20 cellular contexts compared by ENCODE assay signal in the genomic region with DNA sequence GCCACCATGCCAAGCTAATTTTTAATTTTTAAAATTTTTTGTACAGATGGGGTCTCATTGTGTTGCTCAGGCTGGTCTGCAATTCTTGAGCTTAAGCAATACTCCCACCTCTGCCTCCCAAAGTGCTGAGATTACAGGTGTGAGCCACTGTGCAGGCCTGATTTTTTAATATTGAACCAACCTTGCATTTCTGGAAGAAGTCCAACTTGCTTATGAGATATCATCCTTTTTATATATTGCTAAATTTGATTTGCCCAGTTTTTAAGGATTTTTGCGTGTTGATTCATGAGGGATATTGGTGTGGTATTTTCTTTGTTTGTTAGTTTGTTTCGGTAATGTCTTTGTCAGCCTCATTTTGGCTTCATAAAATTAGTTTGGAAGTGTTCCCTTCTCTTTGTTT.
A peak's percentile ranks its signal among the peaks of the same experiment; 100 is the strongest.
DNase-seq lines count a peak whose midpoint lies in the region; ATAC-seq, FAIRE-seq and TF ChIP-seq lines count a peak whose summit lies in the region.
"Had no signal": no experiment of that assay in that cellular context is flagged by ENCODE, and none has a peak within 500 bp of the region (broad histone marks: within the 10 kb centered on the region; RNA-seq: fewer than 3 reads in every experiment).

No MANE protein-coding gene starts in this region.

- no peaks in the 10 kb centered on the region for H3K27me3 Mint-ChIP-seq in activated naive CD4-positive, alpha-beta T cell treated with anti-CD3 and anti-CD28 coated beads, Interleukin-2, amount 50 U/mL, for 24 hours
- no peaks in the 10 kb centered on the region for H3K27me3 Mint-ChIP-seq in activated naive CD4-positive, alpha-beta T cell treated with anti-CD3 and anti-CD28 coated beads for 36 hours (ENCODE audit: low read depth)
- H3K27me3 Mint-ChIP-seq in naive thymus-derived CD8-positive, alpha-beta T cell, result no peaks in the 10 kb centered on the region
- H3K27me3 Mint-ChIP-seq: CD4-positive, alpha-beta T cell had no signal

- H3K27ac Mint-ChIP-seq in activated naive CD4-positive, alpha-beta T cell treated with anti-CD3 and anti-CD28 coated beads, Interleukin-2, amount 50 U/mL, for 24 hours, result peak overlapping the region; percentile 41
- no peak overlapping the region for H3K27ac Mint-ChIP-seq in activated naive CD4-positive, alpha-beta T cell treated with anti-CD3 and anti-CD28 coated beads for 36 hours
- H3K27ac Mint-ChIP-seq in naive thymus-derived CD8-positive, alpha-beta T cell, result no peak overlapping the region
- H3K27ac Mint-ChIP-seq: CD4-positive, alpha-beta T cell; H9 had no signal

- no peak overlapping the region for H3K4me3 Mint-ChIP-seq in activated naive CD4-positive, alpha-beta T cell treated with anti-CD3 and anti-CD28 coated beads, Interleukin-2, amount 50 U/mL, for 24 hours
- no peak overlapping the region for H3K4me3 Mint-ChIP-seq in activated naive CD4-positive, alpha-beta T cell treated with anti-CD3 and anti-CD28 coated beads for 36 hours
- no peak overlapping the region for H3K4me3 Mint-ChIP-seq in naive thymus-derived CD8-positive, alpha-beta T cell
- H3K4me3 Mint-ChIP-seq: CD4-positive, alpha-beta T cell; H9 had no signal

- intact Hi-C loops in activated naive CD4-positive, alpha-beta T cell treated with anti-CD3 and anti-CD28 coated beads for 36 hours (cut with micrococcal nuclease), result no loop called here
- intact Hi-C loops in GM12878 (cut with micrococcal nuclease; ENCODE audit: unreplicated experiment), result no loop called here

- H3K9ac ChIP-seq in GM12878 (ENCODE audit: control insufficient read depth, insufficient read depth, low read length), result no peak overlapping the region

- no peaks in the 10 kb centered on the region for H4K20me1 ChIP-seq in GM12878 (ENCODE audit: control insufficient read depth, insufficient read depth)

- no peak for FAIRE-seq in GM12878 (lab: Jason Lieb, UNC)
- FAIRE-seq: D721Med, H1, HTR-8/SVneo had no signal

- H3K4me3 ChIP-seq in GM12878 (no peak overlapping the region), right atrium auricular region (no peak overlapping the region)
- H3K4me3 ChIP-seq: A549 had no signal

- H2AFZ ChIP-seq in GM12878 (ENCODE audit: control insufficient read depth, low read depth, low read length), result no peak overlapping the region

- H3K4me1 ChIP-seq in GM12878 (ENCODE audit: control insufficient read depth, insufficient read depth, low read length) (peaks cover 17% of the 10 kb centered on the region), right atrium auricular region (peaks cover 0 to under 1% of the 10 kb centered on the region in 2 donors)

- TF ChIP-seq EP300 in GM12878 (IDR thresholded peaks at IDR 0.05; ENCODE audit: borderline replicate concordance in 1 of 2, control insufficient read depth in 1 of 2, low read depth in 2 of 2, low read length in 2 of 2), result no peak

- SMC1A ChIA-PET in GM12878 (lab: Charles Lee; ENCODE audit: uncharacterized antibody, unreplicated experiment), result interaction anchor here (1.7 kb wide), 1 partner anchor 63 kb away, joined by 5 read pairs; no protein-coding TSS in a partner anchor

- no peaks in the 10 kb centered on the region for H3K27me3 ChIP-seq in GM12878 (replicated peaks in 1 of 2; ENCODE audit: control insufficient read depth in 2 of 2, insufficient read depth in 2 of 2, low read length in 1 of 2)
- H3K27me3 ChIP-seq in right atrium auricular region, result no peaks in the 10 kb centered on the region

- RAD21 ChIA-PET in GM12878 (lab: Charles Lee; ENCODE audit: unreplicated experiment), result no interaction called here

- H3K36me3 Mint-ChIP-seq in activated naive CD4-positive, alpha-beta T cell treated with anti-CD3 and anti-CD28 coated beads, Interleukin-2, amount 50 U/mL, for 24 hours, result no peaks in the 10 kb centered on the region
- no peaks in the 10 kb centered on the region for H3K36me3 Mint-ChIP-seq in activated naive CD4-positive, alpha-beta T cell treated with anti-CD3 and anti-CD28 coated beads for 36 hours (ENCODE audit: low read depth)
- H3K36me3 Mint-ChIP-seq in naive thymus-derived CD8-positive, alpha-beta T cell, result peaks cover 0 to 3% (median 0%) of the 10 kb centered on the region in 3 donors

- POLR2A ChIA-PET in GM12878 (lab: Charles Lee), result interaction anchor here (0.6 kb wide), 1 partner anchor 218 kb away, joined by 3 read pairs; no protein-coding TSS in a partner anchor
- POLR2A ChIA-PET in naive thymus-derived CD8-positive, alpha-beta T cell (lab: Charles Lee), result interaction anchor here (1.2 to 1.5 kb wide), 2 partner anchors 29 to 621 kb away, joined by 3 to 4 read pairs; a partner anchor contains a TSS

- TSS peak; percentile 17 for BruUV-seq in GM12878 (replicated peaks; lab: Mats Ljungman, UMichigan)

- H3K9me3 Mint-ChIP-seq in activated naive CD4-positive, alpha-beta T cell treated with anti-CD3 and anti-CD28 coated beads, Interleukin-2, amount 50 U/mL, for 24 hours, result no peaks in the 10 kb centered on the region
- H3K9me3 Mint-ChIP-seq in activated naive CD4-positive, alpha-beta T cell treated with anti-CD3 and anti-CD28 coated beads for 36 hours, result peaks cover 6% of the 10 kb centered on the region
- H3K9me3 Mint-ChIP-seq in naive thymus-derived CD8-positive, alpha-beta T cell, result peaks cover 0 to 10% (median 0%) of the 10 kb centered on the region in 9 donors

- H3K4me1 Mint-ChIP-seq in activated naive CD4-positive, alpha-beta T cell treated with anti-CD3 and anti-CD28 coated beads, Interleukin-2, amount 50 U/mL, for 24 hours, result peaks cover 50% of the 10 kb centered on the region
- H3K4me1 Mint-ChIP-seq in activated naive CD4-positive, alpha-beta T cell treated with anti-CD3 and anti-CD28 coated beads for 36 hours (ENCODE audit: low read depth), result peaks cover 40% of the 10 kb centered on the region
- H3K4me1 Mint-ChIP-seq in naive thymus-derived CD8-positive, alpha-beta T cell, result peaks cover 23 to 46% (median 41%) of the 10 kb centered on the region in 4 donors

- DNase-seq in activated naive CD4-positive, alpha-beta T cell treated with anti-CD3 and anti-CD28 coated beads for 36 hours, result no peak
- no peak for DNase-seq in GM12878 (ENCODE audit: low read depth, low spot score)
- peak; percentile 6 for DNase-seq in islet precursor cell
- no peak for DNase-seq in NCI-H187 (lab: John Stamatoyannopoulos, UW)
- DNase-seq in right atrium auricular region (ENCODE audit: low spot score), result no peak
- no peak for DNase-seq in naive thymus-derived CD8-positive, alpha-beta T cell
- DNase-seq: AML-193; CD4-positive, alpha-beta T cell; DMS153; DMS79 treated with DMSO at 0.1 percent for 48 hours; GF-D8; H9; IMR-90 had no signal

- in situ Hi-C loops in GM12878 (cut with MboI), result loop anchor here (25.0 kb wide), 1 partner anchor 100 kb away; no protein-coding TSS in a partner anchor

- no peak overlapping the region for H3K27ac ChIP-seq in GM12878 (ENCODE audit: control insufficient read depth, insufficient read depth)
- H3K27ac ChIP-seq in right atrium auricular region, result no peak overlapping the region
- H3K27ac ChIP-seq: 22Rv1, A549, C4-2B had no signal

- no peak for TF ChIP-seq CTCF in GM12878 (IDR thresholded peaks at IDR 0.05 in 2 of 3, conservative IDR thresholded peaks at IDR 0.05 in 1 of 3; ENCODE audit: control insufficient read depth in 2 of 3, extremely low read depth in 1 of 3, insufficient read depth in 1 of 3, low read depth in 3 of 3, low read length in 3 of 3)
- no peak for TF ChIP-seq CTCF in right atrium auricular region (IDR thresholded peaks at IDR 0.05)

- no peak for TF ChIP-seq RAD21 in GM12878 (IDR thresholded peaks at IDR 0.05; ENCODE audit: insufficient read depth, low read depth, low read length)

- H3K79me2 ChIP-seq in GM12878 (ENCODE audit: control insufficient read depth, insufficient read depth, low read length), result peaks cover 32% of the 10 kb centered on the region

- no peak overlapping the region for H3K4me2 ChIP-seq in GM12878 (ENCODE audit: control insufficient read depth, insufficient read depth)
- H3K4me2 ChIP-seq: A549 had no signal

- H3K9me3 ChIP-seq in GM12878 (replicated peaks; ENCODE audit: control insufficient read depth, insufficient read depth, low read length), result peaks cover 2% of the 10 kb centered on the region
- H3K9me3 ChIP-seq in right atrium auricular region, result peaks cover 0 to 8% of the 10 kb centered on the region in 2 donors

- no peak for TF ChIP-seq POLR2A in GM12878 (IDR thresholded peaks at IDR 0.05; ENCODE audit: low read depth, low read length)

- H3K36me3 ChIP-seq in GM12878 (ENCODE audit: control insufficient read depth in 2 of 2, insufficient read depth in 2 of 2, low read length in 1 of 2) (0 out of 4 replicates have a peak, but pooled peaks cover 0 to 4% of the 10 kb centered on the region in 2 experiments), right atrium auricular region (no peaks in the 10 kb centered on the region)

- CTCF ChIA-PET in activated naive CD4-positive, alpha-beta T cell treated with anti-CD3 and anti-CD28 coated beads for 36 hours (lab: Charles Lee), result interaction anchor here (0.7 to 1.6 kb wide), 2 partner anchors 10 to 63 kb away, joined by 5 read pairs; no protein-coding TSS in a partner anchor
- CTCF ChIA-PET in GM12878 (lab: Yijun Ruan, JAX), result no interaction called here

- WGBS in GM12878 (ENCODE audit: insufficient coverage, insufficient replicate concordance, low lambda C conversion rate, missing lambda C conversion rate), result 97% methylated on average over 2 of the region's 2 CpGs

- no peak for ATAC-seq in GM12878
- no peak for ATAC-seq in naive thymus-derived CD8-positive, alpha-beta T cell
- ATAC-seq: A549 had no signal

TF ChIP-seq in GM12878, 131 proteins besides CTCF, POLR2A, EP300 and RAD21 (continues in another document):
- no peak for TF ChIP-seq JUNB (IDR thresholded peaks at IDR 0.05)
- no peak for TF ChIP-seq TCF3 (IDR thresholded peaks at IDR 0.05; ENCODE audit: borderline replicate concordance, insufficient read depth, low read depth, low read length)
- TF ChIP-seq BHLHE40 (IDR thresholded peaks at IDR 0.05; ENCODE audit: borderline replicate concordance in 1 of 2, low read depth in 2 of 2, low read length in 1 of 2), result no peak
- no peak for TF ChIP-seq MYC (IDR thresholded peaks at IDR 0.05; ENCODE audit: insufficient read depth, insufficient read length, insufficient replicate concordance, low read length, severe bottlenecking)
- TF ChIP-seq PML (IDR thresholded peaks at IDR 0.05; ENCODE audit: low read length), result no peak
- TF ChIP-seq HCFC1 (IDR thresholded peaks at IDR 0.05; ENCODE audit: low read length), result no peak
